In genomic region chr1:201488817-201489581, GRCh38 we compare ENCODE assay signal across 9 cellular contexts. TPM values are rescaled to one million over a fixed set of nuclear protein-coding genes. Genes with fewer than 3 reads are reported as not detected.
DNase-seq lines count a peak whose midpoint lies in the region; ATAC-seq and TF ChIP-seq lines count a peak whose summit lies in the region.
"Had no signal": no experiment of that assay in that cellular context is flagged by ENCODE, and none has a peak within 500 bp of the region (broad histone marks: within the 10 kb centered on the region; RNA-seq: fewer than 3 reads in every experiment).

No MANE protein-coding gene starts in this region.

- TF ChIP-seq RAD21 in SK-N-SH (IDR thresholded peaks at IDR 0.05; ENCODE audit: low read length): no peak

- 52% methylated on average over 12 of the region's 12 CpGs for WGBS in SK-N-SH (ENCODE audit: low lambda C conversion rate)
- WGBS in ovary, 3 donors: 65 to 80% (median 67%) methylated on average over 12 of the region's 12 CpGs

- H3K4me3 ChIP-seq in SK-N-SH (ENCODE audit: low read depth in 2 of 2, low read length in 1 of 2) (no peak overlapping the region), fibroblast of lung (replicated peaks in 1 of 4; ENCODE audit: control extremely low read depth in 1 of 4, insufficient read depth in 1 of 4, low read depth in 3 of 4, low read length in 4 of 4) (no peak overlapping the region), ovary (no peak overlapping the region), OCI-LY7 (ENCODE audit: low read depth, low read length, poor library complexity, severe bottlenecking) (no peak overlapping the region)

- ATAC-seq in HG02973 (IDR thresholded peaks at IDR 0.05; ENCODE audit: unreplicated experiment) (no peak), GM19455 (IDR thresholded peaks at IDR 0.05; ENCODE audit: unreplicated experiment) (no peak)

- H3K27me3 ChIP-seq in SK-N-SH (ENCODE audit: insufficient read depth) (no peaks in the 10 kb centered on the region), fibroblast of lung (ENCODE audit: control insufficient read depth, insufficient read depth, low read length) (no peaks in the 10 kb centered on the region), ovary (no peaks in the 10 kb centered on the region)

- DNase-seq in CD1c-positive myeloid dendritic cell (ENCODE audit: extremely low spot score) (peak; percentile 46), SK-N-SH (peak; percentile 47), fibroblast of lung (ENCODE audit: low read depth in 2 of 2) (peak; percentile 95 to 97), ovary (peak in 3 of 5 donors; percentile 49 to 62 (median 50)), NOMO-1 treated with dmso at 0.1 percent for 144 hours (lab: John Stamatoyannopoulos, UW; ENCODE audit: unreplicated experiment) (no peak), OCI-LY7 (ENCODE audit: low spot score) (no peak)

- H2AFZ ChIP-seq in SK-N-SH (ENCODE audit: low read depth) (no peak overlapping the region), fibroblast of lung (ENCODE audit: low read length) (no peak overlapping the region), OCI-LY7 (ENCODE audit: low read length) (no peak overlapping the region)

- TF ChIP-seq EP300 in SK-N-SH (IDR thresholded peaks at IDR 0.05; ENCODE audit: borderline replicate concordance in 1 of 2, low read depth in 1 of 2, low read length in 1 of 2): peak; percentile 31 to 93; a peak in 3 of 4 replicates
- TF ChIP-seq EP300 in ovary (IDR thresholded peaks at IDR 0.05): no peak

- POLR2A ChIA-PET in SK-N-SH (lab: Yijun Ruan, JAX) (no interaction called here), OCI-LY7 (lab: Charles Lee) (interaction anchor here (0.8 kb wide), 1 partner anchor 17 kb away, joined by 3 read pairs; no protein-coding TSS in a partner anchor)

- H3K4me1 ChIP-seq in SK-N-SH (ENCODE audit: control insufficient read depth in 1 of 2, insufficient read depth in 2 of 2, low read depth in 1 of 2, low read length in 1 of 2) (peaks cover 21 to 38% of the 10 kb centered on the region in 2 experiments), fibroblast of lung (ENCODE audit: control insufficient read depth, extremely low read depth, insufficient read depth, low read length) (peaks cover 45% of the 10 kb centered on the region), ovary (ENCODE audit: insufficient read depth) (peaks cover 17% of the 10 kb centered on the region), OCI-LY7 (ENCODE audit: insufficient read depth, low read length, poor library complexity, severe bottlenecking) (no peaks in the 10 kb centered on the region)

- peak overlapping the region; percentile 51 to 83; a peak in 3 of 4 replicates for H3K27ac ChIP-seq in SK-N-SH (ENCODE audit: low read depth in 2 of 2, low read length in 1 of 2)
- peak overlapping the region; percentile 73 for H3K27ac ChIP-seq in fibroblast of lung (ENCODE audit: insufficient read depth, low read length)
- peak overlapping the region in 1 of 2 donors; percentile 12 for H3K27ac ChIP-seq in ovary
- H3K27ac ChIP-seq in OCI-LY7 (ENCODE audit: low read depth, low read length, poor library complexity, severe bottlenecking): no peak overlapping the region
- H3K27ac ChIP-seq: HL-60 had no signal

- H3K4me2 ChIP-seq in SK-N-SH: peak overlapping the region; percentile 35; the same call in 1 of the 2 replicates
- H3K4me2 ChIP-seq in fibroblast of lung (ENCODE audit: extremely low read depth, insufficient read depth, low read length): no peak overlapping the region
- H3K4me2 ChIP-seq in OCI-LY7 (ENCODE audit: low read length): no peak overlapping the region

- H4K20me1 ChIP-seq in SK-N-SH (ENCODE audit: insufficient read depth): peaks cover 10% of the 10 kb centered on the region; the same call in 1 of the 2 replicates
- H4K20me1 ChIP-seq in fibroblast of lung (ENCODE audit: control insufficient read depth, extremely low read depth, insufficient read depth, low read length): no peaks in the 10 kb centered on the region
- H4K20me1 ChIP-seq in OCI-LY7 (ENCODE audit: insufficient read depth, low read length): no peaks in the 10 kb centered on the region

- peaks cover 22% of the 10 kb centered on the region for H3K79me2 ChIP-seq in SK-N-SH (ENCODE audit: insufficient read depth)
- peaks cover 15% of the 10 kb centered on the region for H3K79me2 ChIP-seq in fibroblast of lung (ENCODE audit: control insufficient read depth, insufficient read depth, low read length)
- H3K79me2 ChIP-seq in OCI-LY7 (ENCODE audit: insufficient read depth, low read depth, low read length): no peaks in the 10 kb centered on the region

- intact Hi-C loops in ovary (cut with DNase I) (no loop called here), OCI-LY7 (cut with micrococcal nuclease; ENCODE audit: unreplicated experiment) (no loop called here)

- CTCF ChIA-PET in SK-N-SH (lab: Yijun Ruan, JAX): interaction anchor here (0.9 to 31.9 kb wide), 4 partner anchors 3 to 42 kb away, joined by 3 to 860 read pairs (median 432); partner anchors contain the start of gene CSRP1
- CTCF ChIA-PET in OCI-LY7 (lab: Charles Lee; ENCODE audit: unreplicated experiment): interaction anchor here (1.1 kb wide), 1 partner anchor 23 kb away, joined by 3 read pairs; no protein-coding TSS in a partner anchor

- H3K9ac ChIP-seq in SK-N-SH: peak overlapping the region; percentile 22; the same call in 1 of the 2 replicates
- H3K9ac ChIP-seq in fibroblast of lung (ENCODE audit: insufficient read depth, low read length): no peak overlapping the region

- H3K9me3 ChIP-seq in SK-N-SH (no peaks in the 10 kb centered on the region), fibroblast of lung (ENCODE audit: control insufficient read depth, insufficient read depth, low read depth, low read length) (no peaks in the 10 kb centered on the region), ovary (no peaks in the 10 kb centered on the region), OCI-LY7 (ENCODE audit: low read length) (no peaks in the 10 kb centered on the region)

- H3F3A ChIP-seq in SK-N-SH (replicated peaks; ENCODE audit: insufficient read depth): peaks cover 32% of the 10 kb centered on the region

- BruUV-seq in OCI-LY7 (replicated peaks; lab: Mats Ljungman, UMichigan): no TSS peak

- H3K9me2 ChIP-seq in SK-N-SH: no peaks in the 10 kb centered on the region
- H3K9me2 ChIP-seq in OCI-LY7 (ENCODE audit: insufficient read depth, low read length): no peaks in the 10 kb centered on the region

- H3K36me3 ChIP-seq in SK-N-SH (replicated peaks in 1 of 2; ENCODE audit: control insufficient read depth in 1 of 2, insufficient read depth in 2 of 2, low read length in 1 of 2): peaks cover 23 to 26% of the 10 kb centered on the region in 2 experiments
- H3K36me3 ChIP-seq in fibroblast of lung (ENCODE audit: control insufficient read depth, insufficient read depth, low read length): peaks cover 31% of the 10 kb centered on the region
- no peaks in the 10 kb centered on the region for H3K36me3 ChIP-seq in ovary
- H3K36me3 ChIP-seq in OCI-LY7 (ENCODE audit: insufficient read depth, low read length): peaks cover 95% of the 10 kb centered on the region

- no peak for TF ChIP-seq POLR2A in ovary (IDR thresholded peaks at IDR 0.05)

- no peak for TF ChIP-seq CTCF in SK-N-SH (IDR thresholded peaks at IDR 0.05)
- TF ChIP-seq CTCF in fibroblast of lung (conservative IDR thresholded peaks at IDR 0.05 in 1 of 2, IDR thresholded peaks at IDR 0.05 in 1 of 2; ENCODE audit: low read depth in 1 of 2, low read length in 2 of 2): no peak
- no peak for TF ChIP-seq CTCF in ovary (IDR thresholded peaks at IDR 0.05)
- no peak for TF ChIP-seq CTCF in OCI-LY7 (conservative IDR thresholded peaks at IDR 0.05; ENCODE audit: low read length)

TF ChIP-seq in SK-N-SH, 30 proteins besides CTCF, POLR2A, EP300 and RAD21 (continues in another document):
- peak; percentile 81; the same call in 1 of the 2 replicates for TF ChIP-seq POLR2AphosphoS5 (IDR thresholded peaks at IDR 0.05; ENCODE audit: low read depth, low read length)
- peak; percentile 88 for TF ChIP-seq MAX (IDR thresholded peaks at IDR 0.05; ENCODE audit: low read depth)

RNA-seq across cellular contexts. Expression of gene CSRP1, which starts 17.9 kb away (rescaled TPM):
- polyA plus RNA-seq in SK-N-SH (2012; rRNA removed) (317 and 373 TPM in 2 replicates), fibroblast of lung (438 and 1,081 TPM in 2 replicates), ovary (100 to 1,000 TPM; 270 to 783 TPM)
- polyA plus RNA-seq in SK-N-SH (2012; cell fraction: cytosol; rRNA removed): 237 and 288 TPM in 2 replicates
- polyA plus RNA-seq in SK-N-SH (2012; cell fraction: nucleus; rRNA removed): 358 and 396 TPM in 2 replicates
- total RNA-seq in fibroblast of lung (158 and 195 TPM in 2 replicates), ovary (100 to 1,000 TPM; 205 to 767 (median 274) TPM), OCI-LY7 (2022) (72.2 and 89.8 TPM in 2 replicates)
- 450 and 1,109 TPM in 2 replicates for polyA plus RNA-seq in fibroblast of lung (2012)
- 886 and 2,174 TPM in 2 replicates for polyA minus RNA-seq in fibroblast of lung (ENCODE audit: low replicate concordance)
- total RNA-seq in OCI-LY7 (2014; rRNA removed; shearing (Covaris generic)): 46.4 and 52.8 TPM in 2 replicates

RNA-seq across cellular contexts. Expression of gene PHLDA3, which starts 20.0 kb away (rescaled TPM):
- polyA plus RNA-seq in SK-N-SH (2012; rRNA removed) (105 and 108 TPM in 2 replicates), fibroblast of lung (25.9 and 26.5 TPM in 2 replicates), ovary (10 to 100 TPM in 1 of 2 donors, 1 to 10 TPM in 1; 4.7 to 17.5 TPM)
- 46.1 and 93.3 TPM in 2 replicates for polyA plus RNA-seq in SK-N-SH (2012; cell fraction: cytosol; rRNA removed)
- polyA plus RNA-seq in SK-N-SH (2012; cell fraction: nucleus; rRNA removed): 94.2 and 108 TPM in 2 replicates
- total RNA-seq in fibroblast of lung (138 and 141 TPM in 2 replicates), ovary (10 to 100 TPM; 21.7 to 38.2 (median 29.0) TPM), OCI-LY7 (2022) (not detected in 2 replicates)
- polyA plus RNA-seq in fibroblast of lung (2012): 57.8 and 74.3 TPM in 2 replicates
- polyA minus RNA-seq in fibroblast of lung (ENCODE audit: low replicate concordance): 18.9 and 32.3 TPM in 2 replicates
- total RNA-seq in OCI-LY7 (2014; rRNA removed; shearing (Covaris generic)): not detected in 2 replicates

RNA-seq across cellular contexts. Expression of gene NAV1, which starts 49.9 kb away (rescaled TPM):
- polyA plus RNA-seq in SK-N-SH (2012; rRNA removed) (13.3 and 16.1 TPM in 2 replicates), fibroblast of lung (64.0 and 66.5 TPM in 2 replicates), ovary (10 to 100 TPM in 1 of 2 donors, 1 to 10 TPM in 1; 3.4 to 17.3 TPM)
- 11.1 and 14.3 TPM in 2 replicates for polyA plus RNA-seq in SK-N-SH (2012; cell fraction: cytosol; rRNA removed)
- polyA plus RNA-seq in SK-N-SH (2012; cell fraction: nucleus; rRNA removed): 39.7 and 44.9 TPM in 2 replicates
- total RNA-seq in fibroblast of lung (7.2 and 19.8 TPM in 2 replicates), ovary (10 to 100 TPM in 4 of 7 donors, 1 to 10 TPM in 3; 6.2 to 19.6 (median 11.3) TPM), OCI-LY7 (2022) (19.8 and 20.7 TPM in 2 replicates)
- polyA plus RNA-seq in fibroblast of lung (2012): 65.3 and 96.6 TPM in 2 replicates
- polyA minus RNA-seq in fibroblast of lung (ENCODE audit: low replicate concordance): 355 and 377 TPM in 2 replicates
- total RNA-seq in OCI-LY7 (2014; rRNA removed; shearing (Covaris generic)): 2.5 and 4.2 TPM in 2 replicates

Comparison
In these comparisons a context has a peak if more than half of its experiments do, and no peak if none do; other contexts are left out.
1. DNase-seq: peak in CD1c-positive myeloid dendritic cell (single experiment), SK-N-SH (single experiment), fibroblast of lung (2 of 2) and ovary (3 of 5); none in NOMO-1 treated with dmso at 0.1 percent for 144 hours (single experiment) and OCI-LY7 (single experiment).
2. RNA of gene PHLDA3, which starts 20.0 kb away (total RNA-seq): 138 to 141 TPM in fibroblast of lung and 21.7 to 38.2 TPM in ovary; not detected in OCI-LY7; every median in the first group is over 10 times any median in the second.